ENCODE assay signal across 8 cellular contexts in the genomic region with DNA sequence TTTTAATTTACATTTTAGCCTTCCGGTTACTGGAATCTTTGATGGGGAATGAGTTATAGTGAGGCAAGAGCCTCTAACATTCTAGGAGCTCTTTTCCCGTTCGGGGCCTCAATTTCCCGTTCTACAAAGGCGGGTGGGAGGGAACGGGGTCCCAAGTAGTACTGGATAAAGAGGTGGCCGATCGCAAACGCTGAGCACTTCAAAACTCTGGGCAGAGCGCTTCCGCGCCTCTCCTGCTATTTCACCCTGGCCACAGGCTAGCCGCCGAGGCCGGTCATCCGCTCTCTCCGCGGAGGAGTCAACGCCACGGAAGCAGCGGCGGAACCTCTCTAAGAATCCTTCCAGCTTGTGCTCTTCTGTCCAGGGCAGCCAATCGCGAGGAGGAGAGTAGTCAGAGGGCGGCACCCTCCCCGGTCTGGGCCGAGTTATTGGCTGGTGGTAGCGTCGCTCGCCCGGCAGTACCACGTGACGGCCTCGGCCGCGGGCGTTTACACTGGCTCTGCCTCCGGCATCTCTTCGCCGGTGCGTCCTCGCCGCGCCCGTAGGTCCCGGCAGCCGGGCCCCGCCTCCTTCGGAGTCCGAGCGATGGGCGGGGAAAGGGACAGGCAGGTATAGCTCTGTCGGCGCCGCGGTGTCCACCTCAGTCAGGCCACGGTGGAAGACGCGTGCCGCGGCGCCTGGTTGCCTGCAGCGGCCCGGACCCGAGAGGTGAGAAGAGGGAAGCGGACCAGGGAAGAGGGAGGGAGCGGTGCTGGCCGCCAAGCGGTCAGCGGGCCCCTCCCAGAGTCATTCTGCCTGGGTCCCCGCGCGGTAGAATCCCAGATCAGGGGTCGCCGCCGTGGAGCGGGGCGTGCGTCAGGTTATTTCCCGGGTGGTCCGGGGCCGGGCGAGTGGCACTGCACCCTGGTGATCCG. TPM values are rescaled to one million over a fixed set of nuclear protein-coding genes. Genes with fewer than 3 reads are reported as not detected.
DNase-seq lines count a peak whose midpoint lies in the region; ATAC-seq and TF ChIP-seq lines count a peak whose summit lies in the region.

TSS of gene SLC26A2 (plus strand) at position 487 of the 914 bp plus-strand sequence. CDS start 16,895 bp downstream, outside the sequence.

- no peak for TF ChIP-seq CTCF in ascending aorta (IDR thresholded peaks at IDR 0.05)
- TF ChIP-seq CTCF in vagina (IDR thresholded peaks at IDR 0.05) = no peak

- H3K4me1 ChIP-seq in ascending aorta (peaks cover 0 to 12% of the 10 kb centered on the region in 2 donors), right cardiac atrium (ENCODE audit: control insufficient read depth, insufficient read depth, low read length) (no peaks in the 10 kb centered on the region), vagina (peaks cover 26% of the 10 kb centered on the region)

- H3K27me3 ChIP-seq in ascending aorta (no peaks in the 10 kb centered on the region), right cardiac atrium (ENCODE audit: control insufficient read depth, insufficient read depth) (no peaks in the 10 kb centered on the region), vagina (no peaks in the 10 kb centered on the region)

- H3K9me3 ChIP-seq in ascending aorta (no peaks in the 10 kb centered on the region), right cardiac atrium (ENCODE audit: control insufficient read depth, low read length) (no peaks in the 10 kb centered on the region), vagina (no peaks in the 10 kb centered on the region)

- H3K36me3 ChIP-seq in ascending aorta (no peaks in the 10 kb centered on the region), vagina (no peaks in the 10 kb centered on the region)

- H3K27ac ChIP-seq in ascending aorta (peak within 1 kb of the TSS; percentile 88 to 94), right cardiac atrium (ENCODE audit: low read length) (peak within 1 kb of the TSS; percentile 65), vagina (peak within 1 kb of the TSS; percentile 90)

- ATAC-seq in GM18498 (IDR thresholded peaks at IDR 0.05; ENCODE audit: unreplicated experiment) = peak; percentile 99
- ATAC-seq in HG02938 (IDR thresholded peaks at IDR 0.05; ENCODE audit: unreplicated experiment) = peak; percentile 97
- peak; percentile 100 for ATAC-seq in right cardiac atrium

- TF ChIP-seq POLR2A in vagina (IDR thresholded peaks at IDR 0.05) = peak; percentile 11 to 84

- peak; percentile 89 to 94 for DNase-seq in NCI-H187 (lab: John Stamatoyannopoulos, UW)
- peak; percentile 82 to 97 (median 90) for DNase-seq in T-helper 2 cell
- peak; percentile 95 to 99 for DNase-seq in ascending aorta (ENCODE audit: low spot score in 2 of 2)
- DNase-seq in right cardiac atrium = peak; percentile 97 to 99 (median 98)
- DNase-seq in putamen (ENCODE audit: low spot score) = peak; percentile 97
- DNase-seq in vagina (ENCODE audit: extremely low spot score in 2 of 2) = peak; percentile 98 to 99

- intact Hi-C loops in ascending aorta (cut with DNase I) = loop anchor here (1.0 to 10.0 kb wide), 6 partner anchors 24 to 123 kb away; partner anchors contain the start of genes HMGXB3 and TIGD6
- intact Hi-C loops in right cardiac atrium (cut with DNase I) = loop anchor here in 1 of 4 donors (10.0 kb wide), 1 partner anchor 126 kb away; no protein-coding TSS in a partner anchor
- intact Hi-C loops in vagina (cut with DNase I) = no loop called here

- H3K4me3 ChIP-seq in ascending aorta = peak within 1 kb of the TSS; percentile 77 to 86
- H3K4me3 ChIP-seq in right cardiac atrium (ENCODE audit: low read length) = peak within 1 kb of the TSS; percentile 54
- H3K4me3 ChIP-seq in vagina = peak within 1 kb of the TSS; percentile 68 to 94

- under 1% methylated on average over 84 of the region's 84 CpGs for WGBS in right cardiac atrium

RNA-seq across cellular contexts. Expression of gene SLC26A2, which starts in this region (rescaled TPM):
- 6.9 TPM for total RNA-seq in ascending aorta
- total RNA-seq in right cardiac atrium = 10 to 100 TPM in 1 of 4 donors, 1 to 10 TPM in 3; 5.1 to 10.4 (median 6.5) TPM
- 2.2 TPM for polyA plus RNA-seq in right cardiac atrium
- total RNA-seq in vagina = 13.3 TPM

Comparison
In these comparisons a context has a peak if more than half of its experiments do, and no peak if none do; other contexts are left out.
1. Peak in every context shown above with its lines: DNase-seq, ATAC-seq, H3K4me3 ChIP-seq and H3K27ac ChIP-seq.